ENCODE assay signal across 1 cellular context in genomic region chr5:176608142-176608705, GRCh38.
TF ChIP-seq lines count a peak whose summit lies in the region.

No MANE protein-coding gene starts in this region.

TF ChIP-seq in WTC11, 78 proteins besides CTCF, POLR2A, EP300 and RAD21:
- TF ChIP-seq RORB (CRISPR knock-in tag; IDR thresholded peaks at IDR 0.05) (no peak), JUN (CRISPR knock-in tag; IDR thresholded peaks at IDR 0.05) (no peak), AR (CRISPR knock-in tag; IDR thresholded peaks at IDR 0.05) (no peak), ZNF671 (CRISPR knock-in tag; IDR thresholded peaks at IDR 0.05) (no peak), TP53 (CRISPR knock-in tag; IDR thresholded peaks at IDR 0.05) (no peak), NFATC4 (CRISPR knock-in tag; IDR thresholded peaks at IDR 0.05) (no peak), CREB1 (CRISPR knock-in tag; IDR thresholded peaks at IDR 0.05) (no peak), MYBL2 (CRISPR knock-in tag; IDR thresholded peaks at IDR 0.05) (no peak), ZSCAN18 (CRISPR knock-in tag; IDR thresholded peaks at IDR 0.05) (no peak), ZNF138 (CRISPR knock-in tag; conservative IDR thresholded peaks at IDR 0.05) (no peak), HMGA2 (CRISPR knock-in tag; IDR thresholded peaks at IDR 0.05) (no peak), E2F4 (CRISPR knock-in tag; IDR thresholded peaks at IDR 0.05; ENCODE audit: borderline replicate concordance, low read depth) (no peak), GABPB1 (CRISPR knock-in tag; IDR thresholded peaks at IDR 0.05) (no peak), PRRX2 (CRISPR knock-in tag; IDR thresholded peaks at IDR 0.05) (no peak), JAZF1 (CRISPR knock-in tag; IDR thresholded peaks at IDR 0.05) (no peak), FOXK1 (CRISPR knock-in tag; IDR thresholded peaks at IDR 0.05) (no peak), ATF2 (CRISPR knock-in tag; IDR thresholded peaks at IDR 0.05; ENCODE audit: borderline replicate concordance, low read depth) (no peak)
- TF ChIP-seq, protein P1, sequence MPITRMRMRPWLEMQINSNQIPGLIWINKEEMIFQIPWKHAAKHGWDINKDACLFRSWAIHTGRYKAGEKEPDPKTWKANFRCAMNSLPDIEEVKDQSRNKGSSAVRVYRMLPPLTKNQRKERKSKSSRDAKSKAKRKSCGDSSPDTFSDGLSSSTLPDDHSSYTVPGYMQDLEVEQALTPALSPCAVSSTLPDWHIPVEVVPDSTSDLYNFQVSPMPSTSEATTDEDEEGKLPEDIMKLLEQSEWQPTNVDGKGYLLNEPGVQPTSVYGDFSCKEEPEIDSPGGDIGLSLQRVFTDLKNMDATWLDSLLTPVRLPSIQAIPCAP (CRISPR knock-in tag; IDR thresholded peaks at IDR 0.05), result no peak
